12 cellular contexts compared by ENCODE assay signal in genomic region chr17:80755650-80756405, GRCh38.
A peak's percentile ranks its signal among the peaks of the same experiment; 100 is the strongest.
DNase-seq lines count a peak whose midpoint lies in the region; ATAC-seq and TF ChIP-seq lines count a peak whose summit lies in the region.
"Had no signal": no experiment of that assay in that cellular context is flagged by ENCODE, and none has a peak within 500 bp of the region (broad histone marks: within the 10 kb centered on the region; RNA-seq: fewer than 3 reads in every experiment).

No MANE protein-coding gene starts in this region.

- no peak overlapping the region for H3K4me3 ChIP-seq in astrocyte of the spinal cord (ENCODE audit: low read depth, low read length)

- no peak overlapping the region for H3K27ac Mint-ChIP-seq in activated CD8-positive, alpha-beta memory T cell treated with anti-CD3 and anti-CD28 coated beads, Interleukin-2, amount 10 ng/mL, durations not matched to agents 7 days and 5 days

- peaks cover 51% of the 10 kb centered on the region for H3K36me3 ChIP-seq in KOPT-K1 (ENCODE audit: insufficient read depth, low read length)
- H3K36me3 ChIP-seq: neutrophil had no signal

- peak overlapping the region; percentile 80 for H3K27ac ChIP-seq in KOPT-K1 (ENCODE audit: low read depth, low read length, poor library complexity, severe bottlenecking)
- H3K27ac ChIP-seq: C4-2B, neutrophil had no signal

- no peak overlapping the region for H3K4me3 Mint-ChIP-seq in activated CD8-positive, alpha-beta memory T cell treated with anti-CD3 and anti-CD28 coated beads, Interleukin-2, amount 10 ng/mL, durations not matched to agents 7 days and 5 days

- intact Hi-C loops in posterior vena cava (cut with DNase I), result no loop called here

- no peaks in the 10 kb centered on the region for H3K9me3 ChIP-seq in KOPT-K1 (ENCODE audit: insufficient read depth, low read length, poor library complexity, severe bottlenecking)
- H3K9me3 ChIP-seq: neutrophil had no signal

- TF ChIP-seq CTCF in astrocyte of the spinal cord (IDR thresholded peaks at IDR 0.05; ENCODE audit: low read depth, low read length), result peak; percentile 44

- no peak for ATAC-seq in activated CD8-positive, alpha-beta memory T cell treated with anti-CD3 and anti-CD28 coated beads, Interleukin-2, amount 10 ng/mL, durations not matched to agents 7 days and 5 days
- ATAC-seq in HG02870 (IDR thresholded peaks at IDR 0.05; ENCODE audit: unreplicated experiment), result no peak

- CTCF ChIA-PET in activated CD8-positive, alpha-beta memory T cell treated with anti-CD3 and anti-CD28 coated beads, Interleukin-2, amount 10 ng/mL, durations not matched to agents 7 days and 5 days (lab: Charles Lee), result interaction anchor here (1.1 to 2.3 kb wide), 9 partner anchors 9 to 280 kb away, joined by 3 to 7 read pairs (median 4); partner anchors contain the start of gene NPTX1

- H3K9me3 Mint-ChIP-seq in activated CD8-positive, alpha-beta memory T cell treated with anti-CD3 and anti-CD28 coated beads, Interleukin-2, amount 10 ng/mL, durations not matched to agents 7 days and 5 days (ENCODE audit: low read depth), result no peaks in the 10 kb centered on the region

- H3K4me1 Mint-ChIP-seq in activated CD8-positive, alpha-beta memory T cell treated with anti-CD3 and anti-CD28 coated beads, Interleukin-2, amount 10 ng/mL, durations not matched to agents 7 days and 5 days, result peaks cover 59% of the 10 kb centered on the region

- H3K36me3 Mint-ChIP-seq in activated CD8-positive, alpha-beta memory T cell treated with anti-CD3 and anti-CD28 coated beads, Interleukin-2, amount 10 ng/mL, durations not matched to agents 7 days and 5 days, result peaks cover 43% of the 10 kb centered on the region

- in situ Hi-C loops in astrocyte of the spinal cord (cut with HindIII; ENCODE audit: low sequenced_read_pairs), result no loop called here

- DNase-seq in activated CD8-positive, alpha-beta memory T cell treated with anti-CD3 and anti-CD28 coated beads for 24 hours, result peak; percentile 58
- DNase-seq in activated CD8-positive, alpha-beta memory T cell treated with anti-CD3 and anti-CD28 coated beads, Interleukin-2, amount 10 ng/mL, durations not matched to agents 7 days and 5 days, result no peak
- no peak for DNase-seq in astrocyte of the spinal cord (ENCODE audit: low read depth, low spot score)
- DNase-seq in posterior vena cava (ENCODE audit: low spot score), result peak; percentile 35
- no peak for DNase-seq in DMS 273 treated with DMSO at 0.1 percent for 48 hours (lab: John Stamatoyannopoulos, UW)
- DNase-seq in activated CD4-positive, alpha-beta T cell treated with anti-CD3 and anti-CD28 coated beads, Interleukin-2, amount 50 U/mL, for 4 hours, result no peak
- DNase-seq: activated CD4-positive, CD25-positive, alpha-beta regulatory T cell; caudate nucleus had no signal

- H3K27me3 Mint-ChIP-seq in activated CD8-positive, alpha-beta memory T cell treated with anti-CD3 and anti-CD28 coated beads, Interleukin-2, amount 10 ng/mL, durations not matched to agents 7 days and 5 days, result no peaks in the 10 kb centered on the region

Comparison
In these comparisons a context has a peak if more than half of its experiments do, and no peak if none do; other contexts are left out.
1. DNase-seq: peak in activated CD8-positive, alpha-beta memory T cell treated with anti-CD3 and anti-CD28 coated beads for 24 hours (single experiment) and posterior vena cava (single experiment); none in activated CD8-positive, alpha-beta memory T cell treated with anti-CD3 and anti-CD28 coated beads, Interleukin-2, amount 10 ng/mL, durations not matched to agents 7 days and 5 days (single experiment), astrocyte of the spinal cord (single experiment), DMS 273 treated with DMSO at 0.1 percent for 48 hours (single experiment) and activated CD4-positive, alpha-beta T cell treated with anti-CD3 and anti-CD28 coated beads, Interleukin-2, amount 50 U/mL, for 4 hours (0 of 2).